10 cellular contexts compared by ENCODE assay signal in the genomic region with DNA sequence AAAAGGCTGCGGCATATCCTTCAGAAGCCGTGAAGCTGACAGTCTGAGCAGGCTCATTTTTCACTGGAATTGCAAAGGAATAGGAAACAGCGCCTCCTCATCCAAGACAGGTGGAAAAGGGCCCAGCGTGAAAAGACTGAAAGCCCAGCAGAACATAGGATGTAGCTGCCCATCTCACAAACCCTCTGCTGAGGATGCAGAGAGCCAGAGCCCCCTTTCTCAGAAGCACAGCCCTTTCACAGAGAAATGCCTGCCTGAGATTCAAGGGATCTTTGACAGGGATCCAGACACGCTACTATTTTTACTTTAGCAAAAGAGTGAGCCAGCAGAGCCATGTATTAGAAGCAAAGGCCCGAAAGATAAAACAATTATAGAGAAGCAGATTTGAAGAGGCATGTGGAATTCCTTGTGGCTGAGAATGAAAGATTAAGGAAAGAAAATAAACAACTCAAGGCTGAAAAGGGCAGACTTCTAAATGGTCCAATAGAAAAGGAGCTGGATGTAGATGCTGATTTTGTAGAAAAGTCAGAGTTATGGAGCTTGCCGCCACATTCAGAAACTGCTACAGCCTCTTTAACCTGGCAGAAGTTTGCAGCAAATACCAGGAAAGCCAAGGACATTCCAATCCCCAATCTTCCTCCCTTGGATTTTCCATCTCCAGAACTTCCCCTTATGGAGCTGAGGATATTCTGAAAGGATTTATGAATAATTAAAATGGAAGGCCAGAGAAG. TPM values are rescaled to one million over a fixed set of nuclear protein-coding genes. Genes with fewer than 3 reads are reported as not detected.
DNase-seq lines count a peak whose midpoint lies in the region; ATAC-seq and TF ChIP-seq lines count a peak whose summit lies in the region.
"Had no signal": no experiment of that assay in that cellular context is flagged by ENCODE, and none has a peak within 500 bp of the region (broad histone marks: within the 10 kb centered on the region; RNA-seq: fewer than 3 reads in every experiment).

No MANE protein-coding gene starts in this region.

- peaks cover 8% of the 10 kb centered on the region for H3K4me1 Mint-ChIP-seq in MCF 10A (ENCODE audit: insufficient read depth, unreplicated experiment)
- H3K4me1 Mint-ChIP-seq in memory B cell, result peaks cover 16% of the 10 kb centered on the region

- TF ChIP-seq EP300 in upper lobe of left lung (IDR thresholded peaks at IDR 0.05), result no peak

- H2AFZ ChIP-seq in mammary epithelial cell (ENCODE audit: low read depth, low read length), result no peak overlapping the region

- H3K9me3 ChIP-seq in mammary epithelial cell (replicated peaks; ENCODE audit: insufficient read depth, low read length) (no peaks in the 10 kb centered on the region), breast epithelium (no peaks in the 10 kb centered on the region), upper lobe of left lung (no peaks in the 10 kb centered on the region)
- H3K9me3 ChIP-seq: HAP-1 had no signal

- in situ Hi-C loops in mammary epithelial cell (cut with MboI; ENCODE audit: low sequenced_read_pairs in 2 of 2), result no loop called here

- ATAC-seq in memory B cell (ENCODE audit: low read depth) (no peak), upper lobe of left lung (ENCODE audit: low FRiP score in 2 of 2) (no peak)

- H3K36me3 Mint-ChIP-seq in MCF 10A (ENCODE audit: insufficient read depth, unreplicated experiment), result peaks cover 76% of the 10 kb centered on the region
- peaks cover 29% of the 10 kb centered on the region for H3K36me3 Mint-ChIP-seq in memory B cell

- peaks cover 94% of the 10 kb centered on the region for H3K79me2 ChIP-seq in mammary epithelial cell (ENCODE audit: insufficient read depth, low read length)

- WGBS in mammary epithelial cell (ENCODE audit: low coverage, missing lambda C conversion rate), result 66% methylated on average over 7 of the region's 7 CpGs
- WGBS in upper lobe of left lung, 2 donors, result 75 to 86% methylated on average over 7 of the region's 7 CpGs

- peaks cover 20% of the 10 kb centered on the region for H3K36me3 ChIP-seq in mammary epithelial cell (ENCODE audit: insufficient read depth, low read length)
- H3K36me3 ChIP-seq in breast epithelium, result no peaks in the 10 kb centered on the region
- H3K36me3 ChIP-seq in upper lobe of left lung, result peaks cover 0 to 59% (median 26%) of the 10 kb centered on the region in 4 donors

- H3K27ac Mint-ChIP-seq in MCF 10A (ENCODE audit: low read depth, unreplicated experiment), result peak overlapping the region; percentile 57
- peak overlapping the region; percentile 78 for H3K27ac Mint-ChIP-seq in memory B cell

- H3K4me3 Mint-ChIP-seq in MCF 10A (ENCODE audit: unreplicated experiment), result no peak overlapping the region
- H3K4me3 Mint-ChIP-seq in memory B cell, result no peak overlapping the region

- no peaks in the 10 kb centered on the region for H3K27me3 ChIP-seq in mammary epithelial cell (ENCODE audit: insufficient read depth, low read length)
- no peaks in the 10 kb centered on the region for H3K27me3 ChIP-seq in breast epithelium
- H3K27me3 ChIP-seq in upper lobe of left lung, result no peaks in the 10 kb centered on the region

- H3K4me1 ChIP-seq in mammary epithelial cell (ENCODE audit: insufficient read depth, low read length), result no peaks in the 10 kb centered on the region
- H3K4me1 ChIP-seq in breast epithelium, result peaks cover 0 to 9% of the 10 kb centered on the region in 2 donors
- H3K4me1 ChIP-seq in upper lobe of left lung, result peaks cover 6 to 18% (median 16%) of the 10 kb centered on the region in 4 donors
- H3K4me1 ChIP-seq: HAP-1 had no signal

- CTCF ChIA-PET in MCF 10A (lab: Yijun Ruan, JAX), result interaction anchor here (1.2 to 1.6 kb wide), 2 partner anchors 13 to 93 kb away, joined by 4 read pairs; no protein-coding TSS in a partner anchor
- CTCF ChIA-PET in mammary epithelial cell (lab: Charles Lee; ENCODE audit: low non-redundant PET), result no interaction called here

- H3K9me3 Mint-ChIP-seq in MCF 10A (ENCODE audit: unreplicated experiment) (no peaks in the 10 kb centered on the region), memory B cell (no peaks in the 10 kb centered on the region)

- intact Hi-C loops in MCF 10A (cut with micrococcal nuclease) (no loop called here), mammary epithelial cell (cut with micrococcal nuclease) (no loop called here), breast epithelium (cut with DNase I; ENCODE audit: low total_unique reads) (no loop called here)

- no peak overlapping the region for H3K9ac ChIP-seq in mammary epithelial cell (ENCODE audit: insufficient read depth, low read length)

- DNase-seq in MCF 10A (ENCODE audit: unreplicated experiment), result no peak
- DNase-seq in mammary epithelial cell, result no peak
- no peak for DNase-seq in breast epithelium (ENCODE audit: low spot score in 2 of 2)
- DNase-seq in memory B cell (ENCODE audit: low spot score in 2 of 2), result no peak
- DNase-seq in upper lobe of left lung, result no peak
- DNase-seq in RPMI8226, result no peak
- no peak for DNase-seq in effector CD8-positive, alpha-beta T cell (lab: John Stamatoyannopoulos, UW)
- DNase-seq in NCI-H345 treated with DMSO at 0.1 percent for 48 hours (lab: John Stamatoyannopoulos, UW; ENCODE audit: unreplicated experiment), result no peak
- DNase-seq: DMS153 had no signal

- H3K4me2 ChIP-seq in mammary epithelial cell (ENCODE audit: insufficient read depth, low read depth, low read length), result no peak overlapping the region

- H3K4me3 ChIP-seq in mammary epithelial cell (replicated peaks in 1 of 3; ENCODE audit: insufficient read depth in 1 of 3, low read depth in 2 of 3, low read length in 3 of 3) (no peak overlapping the region), breast epithelium (no peak overlapping the region), upper lobe of left lung (no peak overlapping the region)
- H3K4me3 ChIP-seq: HAP-1 had no signal

- peaks cover 4% of the 10 kb centered on the region for H4K20me1 ChIP-seq in mammary epithelial cell (ENCODE audit: insufficient read depth, low read length)

- BruUV-seq in MCF 10A (replicated peaks; lab: Mats Ljungman, UMichigan), result no TSS peak
- BruUV-seq in mammary epithelial cell (replicated peaks; lab: Mats Ljungman, UMichigan), result no TSS peak

- H3K27ac ChIP-seq in mammary epithelial cell (ENCODE audit: insufficient read depth, low read depth, low read length) (no peak overlapping the region), breast epithelium (peak overlapping the region; percentile 65 to 79), upper lobe of left lung (peak overlapping the region in 3 of 4 donors; percentile 31 to 50 (median 40))

- TF ChIP-seq CTCF in MCF 10A (IDR thresholded peaks at IDR 0.05; ENCODE audit: unreplicated experiment) (no peak), mammary epithelial cell (conservative IDR thresholded peaks at IDR 0.05 in 1 of 2, IDR thresholded peaks at IDR 0.05 in 1 of 2; ENCODE audit: extremely low read depth in 1 of 2, insufficient read depth in 1 of 2, low read depth in 1 of 2, low read length in 2 of 2) (peak in 1 of 2 donors; percentile 5), breast epithelium (IDR thresholded peaks at IDR 0.05) (no peak), upper lobe of left lung (IDR thresholded peaks at IDR 0.05) (no peak)

- TF ChIP-seq POLR2A in breast epithelium (IDR thresholded peaks at IDR 0.05) (no peak), upper lobe of left lung (IDR thresholded peaks at IDR 0.05) (no peak)

- POLR2A ChIA-PET in MCF 10A (lab: Yijun Ruan, JAX), result no interaction called here

- dilution Hi-C loops in mammary epithelial cell (cut with HindIII; ENCODE audit: low sequenced_read_pairs), result no loop called here

- H3K27me3 Mint-ChIP-seq in MCF 10A (ENCODE audit: insufficient read depth, unreplicated experiment) (no peaks in the 10 kb centered on the region), memory B cell (no peaks in the 10 kb centered on the region)

RNA-seq across cellular contexts. Expression of gene GDI2, which starts 36.9 kb away (rescaled TPM):
- total RNA-seq in MCF 10A (2022) (173 and 200 TPM in 2 replicates), mammary epithelial cell (100 to 1,000 TPM; 202 to 306 TPM), breast epithelium (100 to 1,000 TPM; 249 to 342 (median 259) TPM), upper lobe of left lung (100 to 1,000 TPM in 4 of 6 donors, 10 to 100 TPM in 2; 77.5 to 239 (median 176) TPM)
- 193 TPM for polyA plus RNA-seq in mammary epithelial cell
- polyA minus RNA-seq in mammary epithelial cell, result 201 TPM
